8 cellular contexts compared by ENCODE assay signal in genomic region chr1:91165033-91165654, GRCh38.
DNase-seq lines count a peak whose midpoint lies in the region; ATAC-seq and TF ChIP-seq lines count a peak whose summit lies in the region.

No MANE protein-coding gene starts in this region.

- H3K9me3 ChIP-seq in uterus: no peaks in the 10 kb centered on the region

- no peaks in the 10 kb centered on the region for H3K4me1 Mint-ChIP-seq in activated naive CD4-positive, alpha-beta T cell treated with anti-CD3 and anti-CD28 coated beads, Interleukin-2, amount 10 ng/mL, durations not matched to agents 7 days and 5 days

- no peak overlapping the region for H3K4me3 Mint-ChIP-seq in activated naive CD4-positive, alpha-beta T cell treated with anti-CD3 and anti-CD28 coated beads, Interleukin-2, amount 10 ng/mL, durations not matched to agents 7 days and 5 days

- no peaks in the 10 kb centered on the region for H3K36me3 Mint-ChIP-seq in activated naive CD4-positive, alpha-beta T cell treated with anti-CD3 and anti-CD28 coated beads, Interleukin-2, amount 10 ng/mL, durations not matched to agents 7 days and 5 days

- no peaks in the 10 kb centered on the region for H3K4me1 ChIP-seq in uterus

- DNase-seq in GM10266 (ENCODE audit: extremely low spot score) (peak; percentile 75), H7 (peak; percentile 78), LNCaP clone FGC (ENCODE audit: low read depth) (no peak), SK-MEL-5 (ENCODE audit: low read depth, low spot score) (peak; percentile 79), Right ventricle myocardium inferior (ENCODE audit: missing footprints) (peak; percentile 78), posterior vena cava (ENCODE audit: low spot score) (peak; percentile 92), uterus (peak; percentile 66 to 69)
- peak; percentile 77 for DNase-seq in activated naive CD4-positive, alpha-beta T cell treated with anti-CD3 and anti-CD28 coated beads, Interleukin-2, amount 10 ng/mL, durations not matched to agents 7 days and 5 days

- H3K27ac ChIP-seq in uterus: no peak overlapping the region

- H3K27ac Mint-ChIP-seq in activated naive CD4-positive, alpha-beta T cell treated with anti-CD3 and anti-CD28 coated beads, Interleukin-2, amount 10 ng/mL, durations not matched to agents 7 days and 5 days: no peak overlapping the region

- intact Hi-C loops in Right ventricle myocardium inferior (cut with DNase I): no loop called here
- intact Hi-C loops in posterior vena cava (cut with DNase I): no loop called here
- intact Hi-C loops in uterus (cut with DNase I; ENCODE audit: low total_unique reads): no loop called here

- TF ChIP-seq CTCF in GM10266 (IDR thresholded peaks at IDR 0.05; ENCODE audit: control insufficient read depth, insufficient read depth, low read depth, missing control alignments) (peak; percentile 98), LNCaP clone FGC (IDR thresholded peaks at IDR 0.05; ENCODE audit: control insufficient read depth, extremely low read depth, insufficient read depth) (peak; percentile 98), uterus (IDR thresholded peaks at IDR 0.05) (peak; percentile 78 to 84 (median 80))

- H3K9me3 Mint-ChIP-seq in activated naive CD4-positive, alpha-beta T cell treated with anti-CD3 and anti-CD28 coated beads, Interleukin-2, amount 10 ng/mL, durations not matched to agents 7 days and 5 days: no peaks in the 10 kb centered on the region

- H3K27me3 ChIP-seq in H7 (ENCODE audit: control insufficient read depth, insufficient read depth, low read length) (no peaks in the 10 kb centered on the region; the same call in 1 of the 2 replicates), uterus (no peaks in the 10 kb centered on the region)

- peak; percentile 86 for ATAC-seq in Right ventricle myocardium inferior

- in situ Hi-C loops in SK-MEL-5 (cut with HindIII; ENCODE audit: low pct_unique_long_range_greater_than_20kb, low sequenced_read_pairs): no loop called here

- H3K4me3 ChIP-seq in H7 (ENCODE audit: insufficient read depth, low read depth, low read length): no peak overlapping the region
- no peak overlapping the region for H3K4me3 ChIP-seq in LNCaP clone FGC (ENCODE audit: low read depth, low read length)
- H3K4me3 ChIP-seq in uterus: no peak overlapping the region

- H3K27me3 Mint-ChIP-seq in activated naive CD4-positive, alpha-beta T cell treated with anti-CD3 and anti-CD28 coated beads, Interleukin-2, amount 10 ng/mL, durations not matched to agents 7 days and 5 days: no peaks in the 10 kb centered on the region

- TF ChIP-seq POLR2A in uterus (IDR thresholded peaks at IDR 0.05): no peak

- H3K36me3 ChIP-seq in H7 (replicated peaks; ENCODE audit: control insufficient read depth, insufficient read depth, low read length) (no peaks in the 10 kb centered on the region), uterus (no peaks in the 10 kb centered on the region)

- CTCF ChIA-PET in activated naive CD4-positive, alpha-beta T cell treated with anti-CD3 and anti-CD28 coated beads, Interleukin-2, amount 10 ng/mL, durations not matched to agents 7 days and 5 days (lab: Charles Lee): interaction anchor here (0.7 to 4.8 kb wide), 22 partner anchors 10 to 831 kb away, joined by 3 to 35 read pairs (median 5); no protein-coding TSS in a partner anchor
